In genomic region chr10:36224431-36224985, GRCh38 we compare ENCODE assay signal across 26 cellular contexts.
DNase-seq lines count a peak whose midpoint lies in the region; ATAC-seq and TF ChIP-seq lines count a peak whose summit lies in the region.
"Had no signal": no experiment of that assay in that cellular context is flagged by ENCODE, and none has a peak within 500 bp of the region (broad histone marks: within the 10 kb centered on the region; RNA-seq: fewer than 3 reads in every experiment).

No MANE protein-coding gene starts in this region.

- H2AFZ ChIP-seq in GM23248 (no peak overlapping the region), neural progenitor cell (replicated peaks) (peak overlapping the region; percentile 77)
- H2AFZ ChIP-seq: hepatocyte had no signal

- H3K4me1 ChIP-seq in GM23248 (ENCODE audit: insufficient read depth) (no peaks in the 10 kb centered on the region), neural progenitor cell (no peaks in the 10 kb centered on the region)
- H3K4me1 ChIP-seq: adrenal gland, SJCRH30, spleen, upper lobe of right lung had no signal

- no peak overlapping the region for H3K4me3 Mint-ChIP-seq in neural progenitor cell
- H3K4me3 Mint-ChIP-seq: B cell; central memory CD8-positive, alpha-beta T cell had no signal

- H3K4me2 ChIP-seq in GM23248 (ENCODE audit: unreplicated experiment) = no peak overlapping the region
- no peak overlapping the region for H3K4me2 ChIP-seq in neural progenitor cell
- H3K4me2 ChIP-seq: hepatocyte had no signal

- in situ Hi-C loops in GM23248 (cut with MboI) = no loop called here

- H3K4me1 Mint-ChIP-seq in neural progenitor cell = no peaks in the 10 kb centered on the region
- H3K4me1 Mint-ChIP-seq: B cell; central memory CD8-positive, alpha-beta T cell had no signal

- H3K27me3 Mint-ChIP-seq in neural progenitor cell (ENCODE audit: insufficient read depth, low read depth) = peaks cover 2% of the 10 kb centered on the region
- H3K27me3 Mint-ChIP-seq: B cell; central memory CD8-positive, alpha-beta T cell had no signal

- no peak for ATAC-seq in GM21717 (IDR thresholded peaks at IDR 0.05; ENCODE audit: unreplicated experiment)
- no peak for ATAC-seq in HG03442 (IDR thresholded peaks at IDR 0.05; ENCODE audit: unreplicated experiment)
- ATAC-seq in GM18502 (IDR thresholded peaks at IDR 0.05; ENCODE audit: poor library complexity, unreplicated experiment) = no peak
- ATAC-seq: esophagus mucosa, HCT116, upper lobe of right lung had no signal

- no peaks in the 10 kb centered on the region for H3K9me2 ChIP-seq in GM23248 (ENCODE audit: insufficient read depth)

- H3K4me3 ChIP-seq in GM23248 (no peak overlapping the region), cardiac fibroblast (replicated peaks in 1 of 2; ENCODE audit: low read depth in 2 of 2, low read length in 2 of 2) (no peak overlapping the region), neural progenitor cell (no peak overlapping the region)
- H3K4me3 ChIP-seq: adrenal gland, hepatocyte, lung, SJCRH30, spleen, upper lobe of right lung had no signal

- H3F3A ChIP-seq in GM23248 (ENCODE audit: insufficient read depth) (no peaks in the 10 kb centered on the region), neural progenitor cell (ENCODE audit: low read depth) (no peaks in the 10 kb centered on the region)

- H3K9me3 ChIP-seq in GM23248 (ENCODE audit: low read depth) (no peaks in the 10 kb centered on the region), neural progenitor cell (ENCODE audit: low read depth) (no peaks in the 10 kb centered on the region)
- H3K9me3 ChIP-seq: adrenal gland, SJCRH30, upper lobe of right lung had no signal

- 69 to 73% methylated on average over 4 of the region's 4 CpGs for WGBS in GM23248 (ENCODE audit: low coverage in 1 of 2, low lambda C conversion rate in 2 of 2, missing lambda C conversion rate in 2 of 2), 2 experiments

- DNase-seq in GM23248 (peak; percentile 50), NCI-H460 (ENCODE audit: extremely low read depth, low read depth) (peak; percentile 5), cardiac fibroblast (ENCODE audit: low read depth in 2 of 2) (peak; percentile 71 to 86), neural progenitor cell (ENCODE audit: low spot score) (no peak)
- DNase-seq: activated CD8-positive, alpha-beta memory T cell treated with anti-CD3 and anti-CD28 coated beads, Interleukin-2, amount 50 U/mL, for 48 hours; activated effector memory CD4-positive, alpha-beta T cell treated with Interleukin-2 at 50 U/mL for 16 hours; adrenal gland; DND-41; effector CD4-positive, alpha-beta T cell; islet precursor cell; NCI-H1436 treated with DMSO at 0.1 percent for 48 hours; NCI-H2227 treated with DMSO at 0.1 percent for 48 hours; nucleus accumbens; spleen; upper lobe of right lung had no signal

- H3K27me3 ChIP-seq in GM23248 (replicated peaks; ENCODE audit: insufficient read depth) = no peaks in the 10 kb centered on the region
- no peaks in the 10 kb centered on the region for H3K27me3 ChIP-seq in neural progenitor cell
- H3K27me3 ChIP-seq: adrenal gland, hepatocyte, SJCRH30, spleen, upper lobe of right lung had no signal

- H3K27ac ChIP-seq in GM23248 (no peak overlapping the region), neural progenitor cell (no peak overlapping the region)
- H3K27ac ChIP-seq: adrenal gland, hepatocyte, SJCRH30, spleen, upper lobe of right lung, VCaP had no signal

- no peaks in the 10 kb centered on the region for H3K36me3 Mint-ChIP-seq in neural progenitor cell

- H3K36me3 ChIP-seq in GM23248 (ENCODE audit: low read depth) (no peaks in the 10 kb centered on the region), neural progenitor cell (no peaks in the 10 kb centered on the region)
- H3K36me3 ChIP-seq: adrenal gland, SJCRH30, spleen, upper lobe of right lung had no signal

- H3K79me2 ChIP-seq in GM23248 (ENCODE audit: insufficient read depth) (no peaks in the 10 kb centered on the region), neural progenitor cell (ENCODE audit: low read depth) (no peaks in the 10 kb centered on the region)
- H3K79me2 ChIP-seq: hepatocyte had no signal

- H3K27ac Mint-ChIP-seq in neural progenitor cell = no peak overlapping the region
- H3K27ac Mint-ChIP-seq: B cell had no signal

- TF ChIP-seq CTCF in cardiac fibroblast (IDR thresholded peaks at IDR 0.05; ENCODE audit: low read depth, low read length) (no peak), neural progenitor cell (IDR thresholded peaks at IDR 0.05) (no peak)

- no peaks in the 10 kb centered on the region for H3K9me3 Mint-ChIP-seq in neural progenitor cell

- H3K9ac ChIP-seq in GM23248 = no peak overlapping the region
- no peak overlapping the region for H3K9ac ChIP-seq in neural progenitor cell

- H4K20me1 ChIP-seq in GM23248 (ENCODE audit: insufficient read depth) (no peaks in the 10 kb centered on the region), neural progenitor cell (ENCODE audit: low read depth) (no peaks in the 10 kb centered on the region)
